ENCODE assay signal across 13 cellular contexts in genomic region chr5:41770799-41771198, GRCh38.
DNase-seq lines count a peak whose midpoint lies in the region; ATAC-seq, FAIRE-seq and TF ChIP-seq lines count a peak whose summit lies in the region.
"Had no signal": no experiment of that assay in that cellular context is flagged by ENCODE, and none has a peak within 500 bp of the region (broad histone marks: within the 10 kb centered on the region; RNA-seq: fewer than 3 reads in every experiment).

No MANE protein-coding gene starts in this region.

- POLR2A ChIA-PET in CD8-positive, alpha-beta T cell (lab: Charles Lee) = no interaction called here

- H3K27ac ChIP-seq in CD8-positive, alpha-beta T cell (ENCODE audit: low read depth, low read length) = no peak overlapping the region
- H3K27ac ChIP-seq: hepatocyte had no signal

- H3K36me3 ChIP-seq in CD8-positive, alpha-beta T cell (ENCODE audit: insufficient read depth, low read length) = no peaks in the 10 kb centered on the region

- peaks cover 75% of the 10 kb centered on the region for H3K36me3 Mint-ChIP-seq in activated T-helper 17 cell treated with anti-CD3 and anti-CD28 coated beads, Interleukin-2, amount 50 U/mL, for 72 hours (ENCODE audit: low read depth)
- H3K36me3 Mint-ChIP-seq in CD8-positive, alpha-beta T cell = peaks cover 61% of the 10 kb centered on the region

- H3K9me3 ChIP-seq in CD8-positive, alpha-beta T cell (ENCODE audit: low read length) = no peaks in the 10 kb centered on the region

- H3K4me1 ChIP-seq in CD8-positive, alpha-beta T cell (ENCODE audit: insufficient read depth, low read length) = no peaks in the 10 kb centered on the region

- no peaks in the 10 kb centered on the region for H3K9me3 Mint-ChIP-seq in activated T-helper 17 cell treated with anti-CD3 and anti-CD28 coated beads, Interleukin-2, amount 50 U/mL, for 72 hours
- H3K9me3 Mint-ChIP-seq in CD8-positive, alpha-beta T cell = no peaks in the 10 kb centered on the region

- no peak overlapping the region for H3K27ac Mint-ChIP-seq in activated T-helper 17 cell treated with anti-CD3 and anti-CD28 coated beads, Interleukin-2, amount 50 U/mL, for 72 hours
- H3K27ac Mint-ChIP-seq in CD8-positive, alpha-beta T cell = no peak overlapping the region

- no peaks in the 10 kb centered on the region for H3K27me3 ChIP-seq in CD8-positive, alpha-beta T cell (ENCODE audit: insufficient read depth, low read length)
- H3K27me3 ChIP-seq: hepatocyte had no signal

- in situ Hi-C loops in G401 (cut with HindIII; ENCODE audit: low sequenced_read_pairs) = no loop called here

- CTCF ChIA-PET in CD8-positive, alpha-beta T cell (lab: Charles Lee) = no interaction called here

- intact Hi-C loops in CD8-positive, alpha-beta T cell (cut with DNase I, micrococcal nuclease) = no loop called here

- DNase-seq in GM18507 (ENCODE audit: extremely low spot score, insufficient read length, low read depth) (no peak), GM20000 (ENCODE audit: low spot score) (peak; percentile 23), G401 (ENCODE audit: low spot score) (no peak)
- DNase-seq in CD8-positive, alpha-beta T cell = no peak
- no peak for DNase-seq in activated effector memory CD4-positive, alpha-beta T cell treated with Interleukin-2 at 50 U/mL for 16 hours
- DNase-seq: posterior cingulate gyrus; stimulated activated CD4-positive, alpha-beta T cell treated with anti-CD3 and anti-CD28 coated beads, Interleukin-4, amount 100 ng/mL, for 1 hour had no signal

- no peak overlapping the region for H3K4me3 Mint-ChIP-seq in activated T-helper 17 cell treated with anti-CD3 and anti-CD28 coated beads, Interleukin-2, amount 50 U/mL, for 72 hours
- no peak overlapping the region for H3K4me3 Mint-ChIP-seq in CD8-positive, alpha-beta T cell

- H3K4me1 Mint-ChIP-seq in activated T-helper 17 cell treated with anti-CD3 and anti-CD28 coated beads, Interleukin-2, amount 50 U/mL, for 72 hours = peaks cover 13% of the 10 kb centered on the region
- H3K4me1 Mint-ChIP-seq in CD8-positive, alpha-beta T cell (ENCODE audit: low read depth) = peaks cover 13% of the 10 kb centered on the region

- H3K4me3 ChIP-seq in CD8-positive, alpha-beta T cell (ENCODE audit: low read depth, low read length) = no peak overlapping the region
- H3K4me3 ChIP-seq: hepatocyte had no signal

- TF ChIP-seq CTCF in GM20000 (IDR thresholded peaks at IDR 0.05; ENCODE audit: extremely low read depth, missing control alignments) = no peak
- no peak for TF ChIP-seq CTCF in CD8-positive, alpha-beta T cell (IDR thresholded peaks at IDR 0.05)

- ATAC-seq in HG02885 (IDR thresholded peaks at IDR 0.05; ENCODE audit: poor library complexity, unreplicated experiment) (peak; percentile 92), HG03520 (IDR thresholded peaks at IDR 0.05; ENCODE audit: unreplicated experiment) (peak; percentile 94)
- ATAC-seq in activated T-helper 17 cell treated with anti-CD3 and anti-CD28 coated beads, Interleukin-2, amount 50 U/mL, for 72 hours (replicated peaks) = no peak
- no peak for ATAC-seq in CD8-positive, alpha-beta T cell
- ATAC-seq: Panc1 had no signal

- FAIRE-seq in GM18507 (lab: Jason Lieb, UNC) = peak; percentile 71
- FAIRE-seq: astrocyte had no signal

- H3K27me3 Mint-ChIP-seq in activated T-helper 17 cell treated with anti-CD3 and anti-CD28 coated beads, Interleukin-2, amount 50 U/mL, for 72 hours = no peaks in the 10 kb centered on the region
- no peaks in the 10 kb centered on the region for H3K27me3 Mint-ChIP-seq in CD8-positive, alpha-beta T cell (ENCODE audit: low read depth)

Comparison
In these comparisons a context has a peak if more than half of its experiments do, and no peak if none do; other contexts are left out.
1. ATAC-seq: peak in HG02885 (single experiment) and HG03520 (single experiment); none in activated T-helper 17 cell treated with anti-CD3 and anti-CD28 coated beads, Interleukin-2, amount 50 U/mL, for 72 hours (single experiment) and CD8-positive, alpha-beta T cell (single experiment).